17 cellular contexts compared by ENCODE assay signal in genomic region chr3:12473503-12473902, GRCh38.
"Had no signal": no experiment of that assay in that cellular context is flagged by ENCODE, and none has a peak within 500 bp of the region (broad histone marks: within the 10 kb centered on the region; RNA-seq: fewer than 3 reads in every experiment).

No MANE protein-coding gene starts in this region.

- H3K9me3 ChIP-seq: ascending aorta had no signal

- DNase-seq: activated CD4-positive, alpha-beta T cell treated with anti-CD3 and anti-CD28 coated beads, Interleukin-2, amount 50 U/mL, for 48 hours; activated CD4-positive, CD25-positive, alpha-beta regulatory T cell treated with anti-CD3 and anti-CD28 coated beads, Interleukin-2, amount 50 U/mL, for 72 hours; activated CD8-positive, alpha-beta memory T cell treated with anti-CD3 and anti-CD28 coated beads, Interleukin-2, amount 50 U/mL, for 4 hours; activated naive CD4-positive, alpha-beta T cell; glutamatergic neuron; kidney glomerular epithelial cell; mesendoderm; occipital lobe; right cardiac atrium; stimulated activated naive CD8-positive, alpha-beta T cell treated with anti-CD3 and anti-CD28 coated beads, Interleukin-15, amount 100 ng/mL, for 72 hours; T-helper 9 cell had no signal

- H3K27me3 ChIP-seq: ascending aorta had no signal

- ATAC-seq: right cardiac atrium; stimulated activated naive CD8-positive, alpha-beta T cell treated with anti-CD3 and anti-CD28 coated beads, Interleukin-15, amount 100 ng/mL, for 72 hours had no signal

- H3K27me3 Mint-ChIP-seq: stimulated activated naive CD8-positive, alpha-beta T cell treated with anti-CD3 and anti-CD28 coated beads, Interleukin-15, amount 100 ng/mL, for 72 hours; type B pancreatic cell had no signal

- H3K36me3 ChIP-seq: ascending aorta had no signal

- H3K36me3 Mint-ChIP-seq: type B pancreatic cell had no signal

- H3K9me3 Mint-ChIP-seq: nephron; stimulated activated naive CD8-positive, alpha-beta T cell treated with anti-CD3 and anti-CD28 coated beads, Interleukin-15, amount 100 ng/mL, for 72 hours; type B pancreatic cell had no signal

- H3K27ac Mint-ChIP-seq: progenitor cell of endocrine pancreas; stimulated activated naive CD8-positive, alpha-beta T cell treated with anti-CD3 and anti-CD28 coated beads, Interleukin-15, amount 100 ng/mL, for 72 hours; type B pancreatic cell had no signal

- H3K4me2 ChIP-seq: smooth muscle cell had no signal

- H3K27ac ChIP-seq: ascending aorta, epithelial cell of prostate had no signal

- H3K4me3 Mint-ChIP-seq: nephron; stimulated activated naive CD8-positive, alpha-beta T cell treated with anti-CD3 and anti-CD28 coated beads, Interleukin-15, amount 100 ng/mL, for 72 hours; type B pancreatic cell had no signal

- H3K4me3 ChIP-seq: ascending aorta, smooth muscle cell had no signal
